Comparison of ENCODE assay signal across 10 cellular contexts in genomic region chr1:43858324-43858723, GRCh38.
A peak's percentile ranks its signal among the peaks of the same experiment; 100 is the strongest.
DNase-seq lines count a peak whose midpoint lies in the region; TF ChIP-seq lines count a peak whose summit lies in the region.
"Had no signal": no experiment of that assay in that cellular context is flagged by ENCODE, and none has a peak within 500 bp of the region (broad histone marks: within the 10 kb centered on the region; RNA-seq: fewer than 3 reads in every experiment).

No MANE protein-coding gene starts in this region.

- no peak for TF ChIP-seq CTCF in fibroblast of pulmonary artery (IDR thresholded peaks at IDR 0.05; ENCODE audit: low read length, missing control alignments)
- no peak for TF ChIP-seq CTCF in prostate gland (IDR thresholded peaks at IDR 0.05)
- TF ChIP-seq CTCF in GM10266 (IDR thresholded peaks at IDR 0.05; ENCODE audit: control insufficient read depth, insufficient read depth, low read depth, missing control alignments): no peak

- no peak overlapping the region for H3K4me3 ChIP-seq in fibroblast of pulmonary artery (replicated peaks; ENCODE audit: low read depth, low read length)
- no peak overlapping the region for H3K4me3 ChIP-seq in prostate gland
- H3K4me3 ChIP-seq: thoracic aorta had no signal

- H3K9me3 ChIP-seq in prostate gland: no peaks in the 10 kb centered on the region
- H3K9me3 ChIP-seq: thoracic aorta had no signal

- intact Hi-C loops in prostate gland (cut with DNase I): no loop called here

- 4% methylated on average over 2 of the region's 2 CpGs for WGBS in prostate gland

- H3K27me3 ChIP-seq in prostate gland (replicated peaks; ENCODE audit: insufficient read depth): no peaks in the 10 kb centered on the region

- H3K4me1 ChIP-seq in prostate gland (replicated peaks): peaks cover 6% of the 10 kb centered on the region

- DNase-seq in H4 (ENCODE audit: low spot score): peak; percentile 98
- DNase-seq in RPMI7951 (ENCODE audit: low read depth): peak; percentile 99
- peak; percentile 95 for DNase-seq in fibroblast of pulmonary artery (ENCODE audit: low read depth)
- peak; percentile 91 for DNase-seq in prostate gland (ENCODE audit: low spot score)
- DNase-seq in mesenteric fat pad (ENCODE audit: low spot score): no peak
- DNase-seq in NCI-H1694 treated with DMSO at 0.1 percent for 48 hours (lab: John Stamatoyannopoulos, UW): no peak
- DNase-seq in cerebellar nuclear complex (lab: John Stamatoyannopoulos, UW): no peak
- no peak for DNase-seq in GM10266 (ENCODE audit: extremely low spot score)
- DNase-seq: activated B cell treated with CpG ODN at 0.5 μM for 24 hours had no signal

- H3K27ac ChIP-seq in prostate gland: peak overlapping the region; percentile 52 to 53
- H3K27ac ChIP-seq: thoracic aorta had no signal

- peak; percentile 17 for TF ChIP-seq POLR2A in prostate gland (IDR thresholded peaks at IDR 0.05)

- H3K36me3 ChIP-seq in prostate gland: no peaks in the 10 kb centered on the region
- H3K36me3 ChIP-seq: thoracic aorta had no signal

Comparison
In these comparisons a context has a peak if more than half of its experiments do, and no peak if none do; other contexts are left out.
1. DNase-seq: peak in H4 (single experiment), RPMI7951 (single experiment), fibroblast of pulmonary artery (single experiment) and prostate gland (single experiment); none in mesenteric fat pad (single experiment), NCI-H1694 treated with DMSO at 0.1 percent for 48 hours (single experiment), cerebellar nuclear complex (0 of 2) and GM10266 (single experiment).